Comparison of ENCODE assay signal across 8 cellular contexts in genomic region chr4:139301821-139302611, GRCh38. TPM values are rescaled to one million over a fixed set of nuclear protein-coding genes. Genes with fewer than 3 reads are reported as not detected.
A peak's percentile ranks its signal among the peaks of the same experiment; 100 is the strongest.
DNase-seq lines count a peak whose midpoint lies in the region; ATAC-seq and TF ChIP-seq lines count a peak whose summit lies in the region.

TSS of gene NDUFC1 (minus strand) at chr4:139302477. CDS start at chr4:139295798, 6,679 bp downstream.

- DNase-seq in AML-193 (lab: John Stamatoyannopoulos, UW): peak; percentile 35 to 41
- peak; percentile 67 to 68 for DNase-seq in NOMO-1 (lab: John Stamatoyannopoulos, UW; ENCODE audit: unreplicated experiment in 2 of 2)
- peak; percentile 31 to 36 (median 31) for DNase-seq in activated CD8-positive, alpha-beta memory T cell treated with anti-CD3 and anti-CD28 coated beads for 48 hours (ENCODE audit: low read depth in 2 of 3, low spot score in 2 of 3)
- DNase-seq in endothelial cell (ENCODE audit: low spot score): peak; percentile 46
- DNase-seq in mucosa of gallbladder (ENCODE audit: low spot score): peak; percentile 29

- ATAC-seq in GM18909 (IDR thresholded peaks at IDR 0.05; ENCODE audit: poor library complexity, unreplicated experiment) (peak; percentile 49), HG03196 (IDR thresholded peaks at IDR 0.05; ENCODE audit: unreplicated experiment) (peak; percentile 38)
- ATAC-seq in stimulated activated memory B cell treated with anti-CD40 and anti-IgM and Interleukin-4, amounts not matched to agents 10 μg/mL and 1 μg/mL and 100 μg/mL, for 72 hours: peak; percentile 73

- peak within 1 kb of the TSS; percentile 99 for H3K4me3 Mint-ChIP-seq in endothelial cell (ENCODE audit: unreplicated experiment)
- H3K4me3 Mint-ChIP-seq in stimulated activated memory B cell treated with anti-CD40 and anti-IgM and Interleukin-4, amounts not matched to agents 10 μg/mL and 1 μg/mL and 100 μg/mL, for 72 hours: peak within 1 kb of the TSS; percentile 95

- no peak for TF ChIP-seq CTCF in endothelial cell (IDR thresholded peaks at IDR 0.05; ENCODE audit: unreplicated experiment)

- peaks cover 13% of the 10 kb centered on the region for H3K27me3 Mint-ChIP-seq in endothelial cell (ENCODE audit: unreplicated experiment)
- H3K27me3 Mint-ChIP-seq in stimulated activated memory B cell treated with anti-CD40 and anti-IgM and Interleukin-4, amounts not matched to agents 10 μg/mL and 1 μg/mL and 100 μg/mL, for 72 hours: no peaks in the 10 kb centered on the region

- H3K27ac Mint-ChIP-seq in endothelial cell (ENCODE audit: unreplicated experiment): peak within 1 kb of the TSS; percentile 97
- peak within 1 kb of the TSS; percentile 99 for H3K27ac Mint-ChIP-seq in stimulated activated memory B cell treated with anti-CD40 and anti-IgM and Interleukin-4, amounts not matched to agents 10 μg/mL and 1 μg/mL and 100 μg/mL, for 72 hours

- H3K9me3 Mint-ChIP-seq in endothelial cell (ENCODE audit: unreplicated experiment): no peaks in the 10 kb centered on the region
- H3K9me3 Mint-ChIP-seq in stimulated activated memory B cell treated with anti-CD40 and anti-IgM and Interleukin-4, amounts not matched to agents 10 μg/mL and 1 μg/mL and 100 μg/mL, for 72 hours: no peaks in the 10 kb centered on the region

- H3K36me3 Mint-ChIP-seq in endothelial cell (ENCODE audit: low read depth, unreplicated experiment): peaks cover 7% of the 10 kb centered on the region
- H3K36me3 Mint-ChIP-seq in stimulated activated memory B cell treated with anti-CD40 and anti-IgM and Interleukin-4, amounts not matched to agents 10 μg/mL and 1 μg/mL and 100 μg/mL, for 72 hours: peaks cover 20% of the 10 kb centered on the region

- H3K4me1 Mint-ChIP-seq in endothelial cell (ENCODE audit: unreplicated experiment): peaks cover 13% of the 10 kb centered on the region
- peaks cover 38% of the 10 kb centered on the region for H3K4me1 Mint-ChIP-seq in stimulated activated memory B cell treated with anti-CD40 and anti-IgM and Interleukin-4, amounts not matched to agents 10 μg/mL and 1 μg/mL and 100 μg/mL, for 72 hours

RNA-seq across cellular contexts. Expression of gene NDUFC1, which starts in this region (rescaled TPM):
- total RNA-seq in endothelial cell (ENCODE audit: unreplicated experiment): 44.8 TPM
- total RNA-seq in mucosa of gallbladder: 69.4 TPM

Comparison
In these comparisons a context has a peak if more than half of its experiments do, and no peak if none do; other contexts are left out.
1. Peak in every context shown above with its lines: DNase-seq and ATAC-seq.